8 cellular contexts compared by ENCODE assay signal in genomic region chr11:67288198-67288451, GRCh38. TPM values are rescaled to one million over a fixed set of nuclear protein-coding genes. Genes with fewer than 3 reads are reported as not detected.
DNase-seq lines count a peak whose midpoint lies in the region; ATAC-seq and TF ChIP-seq lines count a peak whose summit lies in the region.

No MANE protein-coding gene starts in this region.

- no peaks in the 10 kb centered on the region for H3K9me3 Mint-ChIP-seq in naive B cell

- TF ChIP-seq CTCF in AG09309 (IDR thresholded peaks at IDR 0.05; ENCODE audit: control insufficient read depth, insufficient read depth, low read depth, low read length, missing control alignments) (no peak), cardiac fibroblast (IDR thresholded peaks at IDR 0.05; ENCODE audit: low read depth, low read length) (no peak)

- ATAC-seq in HG03460 (IDR thresholded peaks at IDR 0.05; ENCODE audit: unreplicated experiment): peak; percentile 3
- no peak for ATAC-seq in naive B cell (ENCODE audit: low read depth in 2 of 2)
- ATAC-seq in GM18867 (IDR thresholded peaks at IDR 0.05; ENCODE audit: unreplicated experiment): no peak

- peaks cover 8 to 12% of the 10 kb centered on the region in 2 donors for H3K36me3 Mint-ChIP-seq in naive B cell

- H3K4me3 Mint-ChIP-seq in naive B cell: peak overlapping the region; percentile 79 to 92 (median 84)

- DNase-seq in AG09309 (ENCODE audit: low read depth): no peak
- no peak for DNase-seq in cardiac fibroblast (ENCODE audit: low read depth in 2 of 2)
- DNase-seq in naive B cell: no peak
- no peak for DNase-seq in AG08395 (ENCODE audit: low spot score)
- no peak for DNase-seq in stimulated activated naive CD4-positive, alpha-beta T cell treated with Interleukin-2 at 50 U/mL for 16 hours (lab: John Stamatoyannopoulos, UW)
- no peak for DNase-seq in NCI-H82 (lab: John Stamatoyannopoulos, UW)

- H3K27me3 Mint-ChIP-seq in naive B cell: no peaks in the 10 kb centered on the region

- H3K4me3 ChIP-seq in AG09309 (ENCODE audit: control insufficient read depth, low read depth, low read length) (peak overlapping the region; percentile 73), cardiac fibroblast (replicated peaks in 1 of 2; ENCODE audit: low read depth in 2 of 2, low read length in 2 of 2) (peak overlapping the region; percentile 14 to 75)

- H3K4me1 Mint-ChIP-seq in naive B cell: peaks cover 36 to 52% (median 46%) of the 10 kb centered on the region in 3 donors

- H3K27ac Mint-ChIP-seq in naive B cell: peak overlapping the region; percentile 97 to 99 (median 98)

RNA-seq across cellular contexts. Expression of gene ANKRD13D, which starts 1.0 kb away (rescaled TPM):
- 10 to 100 TPM in 2 of 6 donors, 1 to 10 TPM in 4; 3.5 to 18.4 (median 8.4) TPM for polyA plus RNA-seq in naive B cell (ENCODE audit: low read depth in 6 of 6)

RNA-seq across cellular contexts. Expression of gene SSH3, which starts 15.2 kb away (rescaled TPM):
- under 1 TPM in 1 of 6 donors, not detected in 5; 0.18 TPM for polyA plus RNA-seq in naive B cell (ENCODE audit: low read depth in 6 of 6)

RNA-seq across cellular contexts. Expression of gene GRK2, which starts 21.9 kb away (rescaled TPM):
- polyA plus RNA-seq in naive B cell (ENCODE audit: low read depth in 6 of 6): 10 to 100 TPM; 17.9 to 63.4 (median 31.7) TPM
